Comparison of ENCODE assay signal across 10 cellular contexts in genomic region chr11:22730319-22730718, GRCh38.
A peak's percentile ranks its signal among the peaks of the same experiment; 100 is the strongest.
DNase-seq lines count a peak whose midpoint lies in the region; ATAC-seq and TF ChIP-seq lines count a peak whose summit lies in the region.
"Had no signal": no experiment of that assay in that cellular context is flagged by ENCODE, and none has a peak within 500 bp of the region (broad histone marks: within the 10 kb centered on the region; RNA-seq: fewer than 3 reads in every experiment).

No MANE protein-coding gene starts in this region.

- TF ChIP-seq CTCF in Panc1 (IDR thresholded peaks at IDR 0.05), result no peak
- peak in 2 of 3 experiments; percentile 22 to 26 for TF ChIP-seq CTCF in nephron (IDR thresholded peaks at IDR 0.05; ENCODE audit: unreplicated experiment in 3 of 3)

- H3K4me3 Mint-ChIP-seq in nephron, result no peak overlapping the region
- H3K4me3 Mint-ChIP-seq: dendritic cell treated with granulocyte-macrophage colony-stimulating factor and Interleukin-4, amounts not matched to agents 40 ng/mL and 50 ng/mL, for 4 days; stimulated activated effector memory CD8-positive, alpha-beta T cell treated with anti-CD3 and anti-CD28 coated beads, Interleukin-12 subunit alpha, Interleukin-12 subunit beta, amount 100 ng/mL, for 72 hours had no signal

- H3K9me3 ChIP-seq in Panc1 (ENCODE audit: control insufficient read depth, insufficient read depth, low read depth, low read length), result no peaks in the 10 kb centered on the region

- in situ Hi-C loops in Panc1 (cut with HindIII; ENCODE audit: low pct_unique_long_range_greater_than_20kb, low sequenced_read_pairs), result no loop called here
- in situ Hi-C loops in G401 (cut with HindIII; ENCODE audit: low sequenced_read_pairs), result no loop called here

- H3K4me3 ChIP-seq in Panc1 (ENCODE audit: low read depth in 2 of 2, low read length in 2 of 2), result no peak overlapping the region

- no peaks in the 10 kb centered on the region for H3K36me3 Mint-ChIP-seq in nephron (ENCODE audit: low read depth)
- H3K36me3 Mint-ChIP-seq: stimulated activated effector memory CD8-positive, alpha-beta T cell treated with anti-CD3 and anti-CD28 coated beads, Interleukin-12 subunit alpha, Interleukin-12 subunit beta, amount 100 ng/mL, for 72 hours had no signal

- BruUV-seq in Panc1 (replicated peaks; lab: Mats Ljungman, UMichigan), result no TSS peak

- peaks cover 6% of the 10 kb centered on the region for H3K4me1 Mint-ChIP-seq in nephron
- H3K4me1 Mint-ChIP-seq: stimulated activated effector memory CD8-positive, alpha-beta T cell treated with anti-CD3 and anti-CD28 coated beads, Interleukin-12 subunit alpha, Interleukin-12 subunit beta, amount 100 ng/mL, for 72 hours had no signal

- intact Hi-C loops in Panc1 (cut with micrococcal nuclease; ENCODE audit: unreplicated experiment), result no loop called here

- no peaks in the 10 kb centered on the region for H3K9me3 Mint-ChIP-seq in nephron
- H3K9me3 Mint-ChIP-seq: dendritic cell treated with granulocyte-macrophage colony-stimulating factor and Interleukin-4, amounts not matched to agents 40 ng/mL and 50 ng/mL, for 4 days; stimulated activated effector memory CD8-positive, alpha-beta T cell treated with anti-CD3 and anti-CD28 coated beads, Interleukin-12 subunit alpha, Interleukin-12 subunit beta, amount 100 ng/mL, for 72 hours had no signal

- no peaks in the 10 kb centered on the region for H3K36me3 ChIP-seq in Panc1 (ENCODE audit: control insufficient read depth, insufficient read depth, low read length)

- POLR2A ChIA-PET in Panc1 (lab: Charles Lee), result no interaction called here

- H3K27ac ChIP-seq in Panc1 (ENCODE audit: low read length), result no peak overlapping the region

- peak; percentile 67 for ATAC-seq in HG03175 (IDR thresholded peaks at IDR 0.05; ENCODE audit: unreplicated experiment)
- no peak for ATAC-seq in Panc1
- ATAC-seq in HG03280 (IDR thresholded peaks at IDR 0.05; ENCODE audit: unreplicated experiment), result no peak
- ATAC-seq: stimulated activated effector memory CD8-positive, alpha-beta T cell treated with anti-CD3 and anti-CD28 coated beads, Interleukin-12 subunit alpha, Interleukin-12 subunit beta, amount 100 ng/mL, for 72 hours had no signal

- no peak overlapping the region for H3K27ac Mint-ChIP-seq in nephron
- H3K27ac Mint-ChIP-seq: dendritic cell treated with granulocyte-macrophage colony-stimulating factor and Interleukin-4, amounts not matched to agents 40 ng/mL and 50 ng/mL, for 4 days; stimulated activated effector memory CD8-positive, alpha-beta T cell treated with anti-CD3 and anti-CD28 coated beads, Interleukin-12 subunit alpha, Interleukin-12 subunit beta, amount 100 ng/mL, for 72 hours had no signal

- H3K27me3 Mint-ChIP-seq in nephron (ENCODE audit: low read depth), result no peaks in the 10 kb centered on the region
- H3K27me3 Mint-ChIP-seq: dendritic cell treated with granulocyte-macrophage colony-stimulating factor and Interleukin-4, amounts not matched to agents 40 ng/mL and 50 ng/mL, for 4 days had no signal

- DNase-seq in NCI-H748 (lab: John Stamatoyannopoulos, UW; ENCODE audit: unreplicated experiment), result peak; percentile 34
- no peak for DNase-seq in NCI-H748 treated with DMSO at 0.1 percent for 48 hours (lab: John Stamatoyannopoulos, UW)
- DNase-seq in Panc1 (ENCODE audit: low read depth, low spot score), result peak; percentile 5
- no peak for DNase-seq in iPS-NIHi11 (ENCODE audit: low spot score)
- DNase-seq in G401 (ENCODE audit: low spot score), result no peak

- no peaks in the 10 kb centered on the region for H3K27me3 ChIP-seq in Panc1 (ENCODE audit: control insufficient read depth, insufficient read depth, low read length)

- H3K4me1 ChIP-seq in Panc1 (ENCODE audit: control insufficient read depth, insufficient read depth, low read length), result no peaks in the 10 kb centered on the region

- CTCF ChIA-PET in Panc1 (lab: Charles Lee), result no interaction called here

Comparison
In these comparisons a context has a peak if more than half of its experiments do, and no peak if none do; other contexts are left out.
1. DNase-seq: peak in NCI-H748 (single experiment) and Panc1 (single experiment); none in NCI-H748 treated with DMSO at 0.1 percent for 48 hours (single experiment), iPS-NIHi11 (single experiment) and G401 (single experiment).